In genomic region chr2:85354286-85355072, GRCh38 we compare ENCODE assay signal across 8 cellular contexts. TPM values are rescaled to one million over a fixed set of nuclear protein-coding genes. Genes with fewer than 3 reads are reported as not detected.
DNase-seq lines count a peak whose midpoint lies in the region; ATAC-seq and TF ChIP-seq lines count a peak whose summit lies in the region.

Gene ELMOD3, plus strand, starts transcription at chr2:85354769. Its CDS starts 2,430 bp downstream, at chr2:85357199.
Gene RETSAT, minus strand, starts transcription at chr2:85354528. Its CDS starts 21 bp downstream, at chr2:85354507.

- H3K9me3 Mint-ChIP-seq in activated T-cell treated with anti-CD3 and anti-CD28 coated beads, Interleukin-2, amount 50 U/mL, for 24 hours, result no peaks in the 10 kb centered on the region

- ATAC-seq in GM21717 (IDR thresholded peaks at IDR 0.05; ENCODE audit: unreplicated experiment), result peak; percentile 93

- peak within 1 kb of the TSS; percentile 97 to 100 for H3K4me3 ChIP-seq in mucosa of rectum (ENCODE audit: low read length in 2 of 2)

- H3K27me3 ChIP-seq in mucosa of rectum (ENCODE audit: control insufficient read depth in 2 of 2, insufficient read depth in 2 of 2, low read length in 2 of 2), result no peaks in the 10 kb centered on the region

- TF ChIP-seq POLR2A in erythroblast (IDR thresholded peaks at IDR 0.05; ENCODE audit: low read length), result peak; percentile 87

- peaks cover 30 to 35% of the 10 kb centered on the region in 2 donors for H3K36me3 ChIP-seq in mucosa of rectum (ENCODE audit: control insufficient read depth in 2 of 2, insufficient read depth in 2 of 2, low read length in 2 of 2)

- H3K9me3 ChIP-seq in mucosa of rectum (ENCODE audit: control insufficient read depth in 2 of 2, low read length in 2 of 2), result no peaks in the 10 kb centered on the region

- in situ Hi-C loops in KBM-7 (cut with MboI; ENCODE audit: low pct_unique_long_range_greater_than_20kb, low sequenced_read_pairs), result no loop called here

- peaks cover 13 to 16% of the 10 kb centered on the region in 2 donors for H3K4me1 ChIP-seq in mucosa of rectum (ENCODE audit: control insufficient read depth in 2 of 2, insufficient read depth in 2 of 2, low read length in 2 of 2)

- H3K27me3 Mint-ChIP-seq in activated T-cell treated with anti-CD3 and anti-CD28 coated beads, Interleukin-2, amount 50 U/mL, for 24 hours, result no peaks in the 10 kb centered on the region

- H3K36me3 Mint-ChIP-seq in activated T-cell treated with anti-CD3 and anti-CD28 coated beads, Interleukin-2, amount 50 U/mL, for 24 hours (ENCODE audit: low read depth), result peaks cover 75% of the 10 kb centered on the region

- peaks cover 46% of the 10 kb centered on the region for H3K4me1 Mint-ChIP-seq in activated T-cell treated with anti-CD3 and anti-CD28 coated beads, Interleukin-2, amount 50 U/mL, for 24 hours (ENCODE audit: low read depth)

- H3K9ac ChIP-seq in mucosa of rectum (ENCODE audit: low read depth in 1 of 2, low read length in 2 of 2), result peak within 1 kb of the TSS; percentile 94 to 96

- peak within 1 kb of the TSS; percentile 90 for H3K4me3 Mint-ChIP-seq in activated T-cell treated with anti-CD3 and anti-CD28 coated beads, Interleukin-2, amount 50 U/mL, for 24 hours

- peak within 1 kb of the TSS; percentile 97 for H3K27ac Mint-ChIP-seq in activated T-cell treated with anti-CD3 and anti-CD28 coated beads, Interleukin-2, amount 50 U/mL, for 24 hours

- peak; percentile 96 for DNase-seq in DMS153 treated with DMSO at 0.1 percent for 48 hours (lab: John Stamatoyannopoulos, UW; ENCODE audit: unreplicated experiment)
- DNase-seq in KBM-7, result peak; percentile 99
- DNase-seq in activated T-cell treated with anti-CD3 and anti-CD28 coated beads, Interleukin-2, amount 50 U/mL, for 24 hours, result peak; percentile 92
- DNase-seq in erythroblast (lab: John Stamatoyannopoulos, UW), result peak; percentile 99
- peak; percentile 95 for DNase-seq in stimulated activated CD8-positive, alpha-beta memory T cell treated with anti-CD3 and anti-CD28 coated beads, Interleukin-4, amount 100 ng/mL, for 48 hours

- H3K27ac ChIP-seq in mucosa of rectum (ENCODE audit: low read depth in 2 of 2, low read length in 2 of 2), result peak within 1 kb of the TSS; percentile 92 to 96

TF ChIP-seq in PFSK-1, 5 proteins besides CTCF, POLR2A, EP300 and RAD21:
- TF ChIP-seq REST (IDR thresholded peaks at IDR 0.05; ENCODE audit: insufficient read depth in 1 of 2, low read depth in 2 of 2, low read length in 2 of 2) (peak; percentile 66 to 76), POLR2AphosphoS5 (IDR thresholded peaks at IDR 0.05; ENCODE audit: low read depth, low read length) (peak; percentile 98), SIN3A (IDR thresholded peaks at IDR 0.05; ENCODE audit: borderline replicate concordance, insufficient read depth, low read length) (no peak; the same call in 1 of the 2 replicates), FOXP2 (optimal IDR thresholded peaks at IDR 0.05; ENCODE audit: borderline replicate concordance, extremely low read depth, extremely low read length, insufficient read depth) (peak; percentile 87), TAF1 (IDR thresholded peaks at IDR 0.05; ENCODE audit: borderline replicate concordance, insufficient read depth, low read length) (peak; percentile 99)
TF ChIP-seq in PFSK-1: peak in this region for 4.

RNA-seq across cellular contexts. Expression of gene ELMOD3, which starts in this region (rescaled TPM):
- polyA plus RNA-seq in PFSK-1 (2012; ENCODE audit: insufficient read length, low read depth), result 16.6 TPM

RNA-seq across cellular contexts. Expression of gene RETSAT, which starts in this region (rescaled TPM):
- polyA plus RNA-seq in PFSK-1 (2012; ENCODE audit: insufficient read length, low read depth), result 29.9 TPM

Comparison
In these comparisons a context has a peak if more than half of its experiments do, and no peak if none do; other contexts are left out.
1. Peak in every context shown above with its lines: DNase-seq, ATAC-seq, H3K4me3 ChIP-seq and H3K27ac ChIP-seq.